ENCODE assay signal across 18 cellular contexts in the genomic region with DNA sequence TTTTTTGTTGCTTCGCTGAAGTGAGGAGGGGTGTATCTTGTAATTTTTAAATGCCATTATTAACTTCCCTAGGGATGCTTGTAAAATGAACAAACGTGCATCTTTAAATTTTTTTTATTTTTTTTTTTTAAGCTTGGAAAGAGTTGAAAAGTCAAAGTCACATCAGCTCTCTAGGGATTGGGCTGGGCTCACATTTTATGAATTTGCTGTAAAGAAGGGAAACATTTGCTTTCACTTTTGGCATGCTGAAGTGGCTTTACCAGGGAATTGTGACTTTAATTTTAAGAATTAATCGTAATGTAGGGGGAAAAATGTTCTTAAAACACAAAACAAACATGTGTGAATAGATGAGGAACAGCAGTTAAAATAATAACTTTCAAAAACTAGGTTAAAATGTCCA.
DNase-seq lines count a peak whose midpoint lies in the region; ATAC-seq and TF ChIP-seq lines count a peak whose summit lies in the region.
"Had no signal": no experiment of that assay in that cellular context is flagged by ENCODE, and none has a peak within 500 bp of the region (broad histone marks: within the 10 kb centered on the region; RNA-seq: fewer than 3 reads in every experiment).

No MANE protein-coding gene starts in this region.

- TF ChIP-seq CTCF in cardiac fibroblast (IDR thresholded peaks at IDR 0.05; ENCODE audit: low read depth, low read length) (no peak), foreskin fibroblast (IDR thresholded peaks at IDR 0.05; ENCODE audit: low read depth, low read length) (no peak)

- H3K4me2 ChIP-seq in skeletal muscle satellite cell (ENCODE audit: low read length): peak overlapping the region; percentile 27
- H3K4me2 ChIP-seq: SK-N-SH had no signal

- POLR2A ChIA-PET in naive thymus-derived CD8-positive, alpha-beta T cell (lab: Charles Lee): no interaction called here

- peaks cover 9% of the 10 kb centered on the region for H3K27me3 Mint-ChIP-seq in activated T-cell treated with anti-CD3 and anti-CD28 coated beads, Interleukin-2, amount 50 U/mL, for 72 hours (ENCODE audit: low read depth)
- peaks cover 6 to 26% (median 10%) of the 10 kb centered on the region in 5 donors for H3K27me3 Mint-ChIP-seq in naive thymus-derived CD8-positive, alpha-beta T cell

- H3K4me1 ChIP-seq in ACC112 (ENCODE audit: control insufficient read depth, insufficient read depth, low read length, unreplicated experiment): peaks cover 50% of the 10 kb centered on the region
- H3K4me1 ChIP-seq in skeletal muscle satellite cell (ENCODE audit: control insufficient read depth, insufficient read depth, low read length): peaks cover 53% of the 10 kb centered on the region
- H3K4me1 ChIP-seq: prostate gland had no signal

- H3K36me3 Mint-ChIP-seq in activated T-cell treated with anti-CD3 and anti-CD28 coated beads, Interleukin-2, amount 50 U/mL, for 72 hours (ENCODE audit: insufficient read depth in 2 of 2): no peaks in the 10 kb centered on the region
- H3K36me3 Mint-ChIP-seq in naive thymus-derived CD8-positive, alpha-beta T cell: no peaks in the 10 kb centered on the region
- H3K36me3 Mint-ChIP-seq: activated naive CD4-positive, alpha-beta T cell treated with anti-CD3 and anti-CD28 coated beads, Interleukin-2, amount 50 U/mL, for 72 hours; naive thymus-derived CD4-positive, alpha-beta T cell had no signal

- H3K27ac Mint-ChIP-seq in activated T-cell treated with anti-CD3 and anti-CD28 coated beads, Interleukin-2, amount 50 U/mL, for 72 hours: no peak overlapping the region
- no peak overlapping the region for H3K27ac Mint-ChIP-seq in naive thymus-derived CD8-positive, alpha-beta T cell
- H3K27ac Mint-ChIP-seq: activated naive CD4-positive, alpha-beta T cell treated with anti-CD3 and anti-CD28 coated beads, Interleukin-2, amount 50 U/mL, for 72 hours; naive thymus-derived CD4-positive, alpha-beta T cell had no signal

- peak; percentile 67 to 81 for DNase-seq in cardiac fibroblast (ENCODE audit: low read depth in 2 of 2)
- peak; percentile 23 to 75 for DNase-seq in foreskin fibroblast
- DNase-seq in activated T-cell treated with anti-CD3 and anti-CD28 coated beads, Interleukin-2, amount 50 U/mL, for 72 hours: no peak
- no peak for DNase-seq in naive thymus-derived CD8-positive, alpha-beta T cell
- DNase-seq: ACHN; activated T-cell treated with anti-CD3 and anti-CD28 coated beads, Interleukin-2, amount 50 U/mL, for 1 hour; left lung; naive thymus-derived CD4-positive, alpha-beta T cell; NCI-H2081 treated with DMSO at 0.1 percent for 48 hours; SK-N-SH had no signal

- peak overlapping the region; percentile 90 for H3K27ac ChIP-seq in ACC112 (ENCODE audit: low read depth, low read length)
- H3K27ac ChIP-seq: cardiac muscle cell, prostate gland had no signal

- H3K4me3 Mint-ChIP-seq in activated T-cell treated with anti-CD3 and anti-CD28 coated beads, Interleukin-2, amount 50 U/mL, for 72 hours: no peak overlapping the region
- H3K4me3 Mint-ChIP-seq in naive thymus-derived CD8-positive, alpha-beta T cell: no peak overlapping the region
- H3K4me3 Mint-ChIP-seq: naive thymus-derived CD4-positive, alpha-beta T cell had no signal

- no peaks in the 10 kb centered on the region for H3K4me1 Mint-ChIP-seq in activated T-cell treated with anti-CD3 and anti-CD28 coated beads, Interleukin-2, amount 50 U/mL, for 72 hours (ENCODE audit: low read depth)
- peaks cover 0 to 4% (median 0%) of the 10 kb centered on the region in 4 donors for H3K4me1 Mint-ChIP-seq in naive thymus-derived CD8-positive, alpha-beta T cell
- H3K4me1 Mint-ChIP-seq: naive thymus-derived CD4-positive, alpha-beta T cell had no signal

- H3K9ac ChIP-seq in skeletal muscle satellite cell (ENCODE audit: low read depth, low read length): peak overlapping the region; percentile 56
- H3K9ac ChIP-seq: SK-N-SH had no signal

- peak overlapping the region; percentile 69 for H3K4me3 ChIP-seq in ACC112 (ENCODE audit: low read depth, low read length)
- H3K4me3 ChIP-seq in cardiac fibroblast (replicated peaks in 1 of 2; ENCODE audit: low read depth in 2 of 2, low read length in 2 of 2): no peak overlapping the region
- H3K4me3 ChIP-seq in foreskin fibroblast (ENCODE audit: low read depth in 1 of 2, low read length in 2 of 2): peak overlapping the region in 1 of 2 donors; percentile 4
- H3K4me3 ChIP-seq in skeletal muscle satellite cell (ENCODE audit: low read length): no peak overlapping the region
- H3K4me3 ChIP-seq: cardiac muscle cell, left lung, prostate gland had no signal

- no peaks in the 10 kb centered on the region for H3K9me3 Mint-ChIP-seq in activated T-cell treated with anti-CD3 and anti-CD28 coated beads, Interleukin-2, amount 50 U/mL, for 72 hours
- H3K9me3 Mint-ChIP-seq in naive thymus-derived CD8-positive, alpha-beta T cell: no peaks in the 10 kb centered on the region
- H3K9me3 Mint-ChIP-seq: activated naive CD4-positive, alpha-beta T cell treated with anti-CD3 and anti-CD28 coated beads, Interleukin-2, amount 50 U/mL, for 72 hours had no signal

- no peaks in the 10 kb centered on the region for H3K9me3 ChIP-seq in skeletal muscle satellite cell (replicated peaks; ENCODE audit: low read length)
- H3K9me3 ChIP-seq: left lung, prostate gland, SK-N-SH had no signal

- peaks cover 62% of the 10 kb centered on the region for H3K79me2 ChIP-seq in ACC112 (ENCODE audit: control insufficient read depth, insufficient read depth, low read length, unreplicated experiment)

- no peaks in the 10 kb centered on the region for H3K27me3 ChIP-seq in ACC112 (ENCODE audit: insufficient read depth, low read length)
- no peaks in the 10 kb centered on the region for H3K27me3 ChIP-seq in skeletal muscle satellite cell (ENCODE audit: control insufficient read depth, insufficient read depth, low read length)
- H3K27me3 ChIP-seq: cardiac muscle cell, left lung had no signal

- H3K36me3 ChIP-seq in ACC112 (ENCODE audit: insufficient read depth, low read length) (no peaks in the 10 kb centered on the region), skeletal muscle satellite cell (ENCODE audit: insufficient read depth, low read length) (no peaks in the 10 kb centered on the region)
- H3K36me3 ChIP-seq: cardiac muscle cell, left lung, prostate gland had no signal

- no peak overlapping the region for H2AFZ ChIP-seq in ACC112 (ENCODE audit: low read length, unreplicated experiment)

- ATAC-seq in activated T-cell treated with anti-CD3 and anti-CD28 coated beads, Interleukin-2, amount 50 U/mL, for 72 hours (replicated peaks in 1 of 2): no peak
- no peak for ATAC-seq in HG02642 (IDR thresholded peaks at IDR 0.05; ENCODE audit: poor library complexity, unreplicated experiment)
- no peak for ATAC-seq in naive thymus-derived CD8-positive, alpha-beta T cell
- no peak for ATAC-seq in GM18873 (IDR thresholded peaks at IDR 0.05; ENCODE audit: low FRiP score, unreplicated experiment)
- ATAC-seq: activated naive CD4-positive, alpha-beta T cell treated with anti-CD3 and anti-CD28 coated beads, Interleukin-2, amount 50 U/mL, for 72 hours; HCT116; left lung; naive thymus-derived CD4-positive, alpha-beta T cell had no signal

Comparison
In these comparisons a context has a peak if more than half of its experiments do, and no peak if none do; other contexts are left out.
1. DNase-seq: peak in cardiac fibroblast (2 of 2) and foreskin fibroblast (2 of 2); none in activated T-cell treated with anti-CD3 and anti-CD28 coated beads, Interleukin-2, amount 50 U/mL, for 72 hours (0 of 2) and naive thymus-derived CD8-positive, alpha-beta T cell (0 of 10).